In genomic region chr4:152858934-152859333, GRCh38 we compare ENCODE assay signal across 31 cellular contexts.
"Had no signal": no experiment of that assay in that cellular context is flagged by ENCODE, and none has a peak within 500 bp of the region (broad histone marks: within the 10 kb centered on the region; RNA-seq: fewer than 3 reads in every experiment).

No MANE protein-coding gene starts in this region.

- H3K27me3 ChIP-seq: ascending aorta, breast epithelium, cardiac muscle cell, colonic mucosa, esophagus muscularis mucosa, foreskin keratinocyte, gastrocnemius medialis had no signal

- H3K36me3 ChIP-seq: ascending aorta, breast epithelium, cardiac muscle cell, colonic mucosa, gastrocnemius medialis had no signal

- H3K4me1 Mint-ChIP-seq: activated B cell treated with CpG ODN at 0.5 μM for 24 hours; activated CD8-positive, alpha-beta memory T cell treated with anti-CD3 and anti-CD28 coated beads, Interleukin-2, amount 10 ng/mL, durations not matched to agents 7 days and 5 days; activated naive CD4-positive, alpha-beta T cell treated with anti-CD3 and anti-CD28 coated beads, Interleukin-2, amount 10 ng/mL, durations not matched to agents 7 days and 5 days; activated naive CD8-positive, alpha-beta T cell treated with anti-CD3 and anti-CD28 coated beads, Interleukin-2, amount 10 ng/mL, durations not matched to agents 7 days and 5 days had no signal

- H3K9me3 ChIP-seq: colonic mucosa, gastrocnemius medialis had no signal

- H3K4me1 ChIP-seq: ascending aorta, breast epithelium, colonic mucosa, gastrocnemius medialis had no signal

- ATAC-seq: activated CD4-positive, CD25-positive, alpha-beta regulatory T cell treated with anti-CD3 and anti-CD28 coated beads, Interleukin-2, amount 50 U/mL, for 24 hours; activated CD8-positive, alpha-beta memory T cell treated with anti-CD3 and anti-CD28 coated beads, Interleukin-2, amount 10 ng/mL, durations not matched to agents 7 days and 5 days; activated CD8-positive, alpha-beta T cell treated with anti-CD3 and anti-CD28 coated beads, Interleukin-2, amount 10 ng/mL, durations not matched to agents 7 days and 5 days; activated naive CD4-positive, alpha-beta T cell treated with anti-CD3 and anti-CD28 coated beads, Interleukin-2, amount 50 U/mL, for 72 hours; foreskin keratinocyte; gastrocnemius medialis had no signal

- DNase-seq: activated B cell treated with CpG ODN at 0.5 μM for 24 hours; activated CD4-positive, alpha-beta memory T cell treated with anti-CD3 and anti-CD28 coated beads for 36 hours; activated CD4-positive, alpha-beta T cell treated with anti-CD3 and anti-CD28 coated beads for 48 hours; activated CD4-positive, alpha-beta T cell treated with anti-CD3 and anti-CD28 coated beads, Interleukin-2, amount 50 U/mL, for 1 hour; activated CD8-positive, alpha-beta memory T cell treated with anti-CD3 and anti-CD28 coated beads, Interleukin-2, amount 10 ng/mL, durations not matched to agents 7 days and 5 days; activated CD8-positive, alpha-beta memory T cell treated with anti-CD3 and anti-CD28 coated beads, Interleukin-2, amount 50 U/mL, for 4 hours; activated CD8-positive, alpha-beta T cell treated with anti-CD3 and anti-CD28 coated beads, Interleukin-2, amount 10 ng/mL, durations not matched to agents 7 days and 5 days; activated gamma-delta T cell; activated naive CD4-positive, alpha-beta T cell; activated naive CD4-positive, alpha-beta T cell treated with anti-CD3 and anti-CD28 coated beads, Interleukin-2, amount 10 ng/mL, durations not matched to agents 7 days and 5 days; activated naive CD8-positive, alpha-beta T cell treated with anti-CD3 and anti-CD28 coated beads, Interleukin-2, amount 10 ng/mL, durations not matched to agents 7 days and 5 days; activated T-cell treated with anti-CD3 and anti-CD28 coated beads, Interleukin-2, amount 50 U/mL, for 1 hour; activated T-cell treated with anti-CD3 and anti-CD28 coated beads, Interleukin-2, amount 50 U/mL, for 48 hours; central memory CD4-positive, alpha-beta T cell; cerebellar nuclear complex; colonic mucosa; effector CD8-positive, alpha-beta T cell; erythroblast; foreskin keratinocyte; gastrocnemius medialis; glutamatergic neuron; T-helper 2 cell had no signal

- H3K4me3 ChIP-seq: ascending aorta, breast epithelium, cardiac muscle cell, colonic mucosa, esophagus muscularis mucosa, gastrocnemius medialis had no signal

- H3K27ac ChIP-seq: ascending aorta, breast epithelium, cardiac muscle cell, colonic mucosa, esophagus muscularis mucosa, foreskin keratinocyte, gastrocnemius medialis, VCaP had no signal

- H3K27ac Mint-ChIP-seq: activated B cell treated with CpG ODN at 0.5 μM for 24 hours; activated CD4-positive, alpha-beta memory T cell treated with anti-CD3 and anti-CD28 coated beads for 36 hours; activated CD8-positive, alpha-beta memory T cell treated with anti-CD3 and anti-CD28 coated beads, Interleukin-2, amount 10 ng/mL, durations not matched to agents 7 days and 5 days; activated CD8-positive, alpha-beta T cell treated with anti-CD3 and anti-CD28 coated beads, Interleukin-2, amount 10 ng/mL, durations not matched to agents 7 days and 5 days; activated naive CD4-positive, alpha-beta T cell treated with anti-CD3 and anti-CD28 coated beads, Interleukin-2, amount 10 ng/mL, durations not matched to agents 7 days and 5 days; activated naive CD4-positive, alpha-beta T cell treated with anti-CD3 and anti-CD28 coated beads, Interleukin-2, amount 50 U/mL, for 72 hours; activated naive CD8-positive, alpha-beta T cell treated with anti-CD3 and anti-CD28 coated beads, Interleukin-2, amount 10 ng/mL, durations not matched to agents 7 days and 5 days; activated T-helper 1 cell treated with anti-CD3 and anti-CD28 coated beads, Interleukin-12 subunit alpha, Interleukin-12 subunit beta, Interleukin-2, Interleukin-4 antibody, amounts not matched to agents 30 ng/mL and 10 ng/mL and 1 ng/mL, durations not matched to agents 14 hours and 24 hours and 36 hours; brain had no signal

- H3K4me3 Mint-ChIP-seq: activated B cell treated with CpG ODN at 0.5 μM for 24 hours; activated CD4-positive, alpha-beta memory T cell treated with anti-CD3 and anti-CD28 coated beads for 36 hours; activated CD8-positive, alpha-beta memory T cell treated with anti-CD3 and anti-CD28 coated beads, Interleukin-2, amount 10 ng/mL, durations not matched to agents 7 days and 5 days; activated CD8-positive, alpha-beta T cell treated with anti-CD3 and anti-CD28 coated beads, Interleukin-2, amount 10 ng/mL, durations not matched to agents 7 days and 5 days; activated naive CD4-positive, alpha-beta T cell treated with anti-CD3 and anti-CD28 coated beads, Interleukin-2, amount 10 ng/mL, durations not matched to agents 7 days and 5 days; activated naive CD8-positive, alpha-beta T cell treated with anti-CD3 and anti-CD28 coated beads, Interleukin-2, amount 10 ng/mL, durations not matched to agents 7 days and 5 days; activated T-helper 1 cell treated with anti-CD3 and anti-CD28 coated beads, Interleukin-12 subunit alpha, Interleukin-12 subunit beta, Interleukin-2, Interleukin-4 antibody, amounts not matched to agents 30 ng/mL and 10 ng/mL and 1 ng/mL, durations not matched to agents 14 hours and 24 hours and 36 hours; brain had no signal

- H3K27me3 Mint-ChIP-seq: activated B cell treated with CpG ODN at 0.5 μM for 24 hours; activated CD4-positive, alpha-beta memory T cell treated with anti-CD3 and anti-CD28 coated beads for 36 hours; activated CD8-positive, alpha-beta memory T cell treated with anti-CD3 and anti-CD28 coated beads, Interleukin-2, amount 10 ng/mL, durations not matched to agents 7 days and 5 days; activated naive CD4-positive, alpha-beta T cell treated with anti-CD3 and anti-CD28 coated beads, Interleukin-2, amount 10 ng/mL, durations not matched to agents 7 days and 5 days; activated naive CD8-positive, alpha-beta T cell treated with anti-CD3 and anti-CD28 coated beads, Interleukin-2, amount 10 ng/mL, durations not matched to agents 7 days and 5 days; brain had no signal
